ENCODE assay signal across 5 cellular contexts in the genomic region with DNA sequence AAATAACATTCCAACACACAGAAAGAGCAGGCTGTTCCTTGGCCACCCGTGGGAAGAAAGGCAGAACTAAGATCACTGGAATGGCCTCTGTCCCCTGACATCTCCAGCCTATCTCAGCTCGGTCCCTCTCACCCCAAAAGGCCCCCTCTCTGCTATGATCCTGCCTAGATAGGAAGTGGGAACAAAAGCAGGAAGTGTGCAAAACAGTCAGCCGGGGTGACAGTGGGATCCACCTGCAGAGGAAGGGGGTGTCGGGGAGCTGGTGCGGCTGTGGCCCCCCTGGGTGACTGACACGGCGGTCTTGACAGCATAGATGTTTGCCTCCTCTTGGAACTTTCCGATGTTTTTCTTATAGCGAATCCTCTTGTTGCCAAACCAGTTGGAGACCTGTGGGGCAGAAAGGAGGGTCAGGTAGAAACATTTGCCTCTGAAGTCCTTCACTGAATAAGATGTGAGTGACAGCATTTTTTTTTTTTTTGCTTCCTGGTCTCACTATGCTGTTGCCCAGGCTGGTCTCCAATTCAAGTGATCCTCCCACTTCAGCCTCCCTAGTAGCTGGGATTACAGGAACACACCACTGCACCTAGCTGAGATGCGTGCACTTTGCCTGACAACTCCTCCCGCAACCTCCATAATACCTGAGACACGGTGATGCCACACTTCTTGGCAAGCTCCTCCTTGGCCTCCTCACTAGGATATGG. TPM values are rescaled to one million over a fixed set of nuclear protein-coding genes. Genes with fewer than 3 reads are reported as not detected.
DNase-seq lines count a peak whose midpoint lies in the region; TF ChIP-seq lines count a peak whose summit lies in the region.

No MANE protein-coding gene starts in this region.

- no peak for TF ChIP-seq POLR2A in erythroblast (IDR thresholded peaks at IDR 0.05; ENCODE audit: low read length)

- H3K9ac ChIP-seq in OCI-LY3 (ENCODE audit: low read length) (0 out of 2 replicates have a peak overlapping the region, but pooled peaks have one; percentile 4), colonic mucosa (ENCODE audit: low read depth in 2 of 2, low read length in 2 of 2) (no peak overlapping the region), smooth muscle cell (ENCODE audit: low read depth) (no peak overlapping the region)

- H3K9me3 ChIP-seq in OCI-LY3 (ENCODE audit: insufficient read depth, low read length) (no peaks in the 10 kb centered on the region), colonic mucosa (no peaks in the 10 kb centered on the region), smooth muscle cell (replicated peaks; ENCODE audit: low read depth) (no peaks in the 10 kb centered on the region)

- H3K27me3 ChIP-seq in OCI-LY3 (ENCODE audit: low read depth, low read length) (no peaks in the 10 kb centered on the region), colonic mucosa (no peaks in the 10 kb centered on the region), smooth muscle cell (ENCODE audit: low read depth) (no peaks in the 10 kb centered on the region)

- H3K4me2 ChIP-seq in OCI-LY3 (ENCODE audit: low read length) = peak overlapping the region; percentile 44
- no peak overlapping the region for H3K4me2 ChIP-seq in smooth muscle cell

- 93% methylated on average over 12 of the region's 12 CpGs for WGBS in smooth muscle cell (ENCODE audit: low lambda C conversion rate)

- intact Hi-C loops in colonic mucosa (cut with DNase I) = no loop called here

- H3K79me2 ChIP-seq in OCI-LY3 (ENCODE audit: low read length) (peaks cover 49% of the 10 kb centered on the region), smooth muscle cell (ENCODE audit: low read depth) (peaks cover 17% of the 10 kb centered on the region)

- H3K4me3 ChIP-seq in OCI-LY3 (ENCODE audit: low read length) = peak overlapping the region; percentile 18; the same call in 1 of the 2 replicates
- no peak overlapping the region for H3K4me3 ChIP-seq in colonic mucosa
- no peak overlapping the region for H3K4me3 ChIP-seq in smooth muscle cell

- H3K27ac ChIP-seq in OCI-LY3 (ENCODE audit: low read length) (peak overlapping the region; percentile 76), colonic mucosa (peak overlapping the region; percentile 22), smooth muscle cell (ENCODE audit: low read depth) (peak overlapping the region; percentile 82)

- DNase-seq in colonic mucosa (no peak), smooth muscle cell (lab: John Stamatoyannopoulos, UW; ENCODE audit: unreplicated experiment) (no peak), DMS114 treated with DMSO at 0.1 percent for 48 hours (lab: John Stamatoyannopoulos, UW; ENCODE audit: unreplicated experiment) (no peak), erythroblast (lab: John Stamatoyannopoulos, UW) (no peak)

- peaks cover 39% of the 10 kb centered on the region for H3K4me1 ChIP-seq in OCI-LY3 (ENCODE audit: low read length)
- H3K4me1 ChIP-seq in colonic mucosa = no peaks in the 10 kb centered on the region
- peaks cover 30% of the 10 kb centered on the region for H3K4me1 ChIP-seq in smooth muscle cell (ENCODE audit: low read depth)

- TF ChIP-seq CTCF in OCI-LY3 (IDR thresholded peaks at IDR 0.05; ENCODE audit: low read depth, low read length) (no peak), colonic mucosa (IDR thresholded peaks at IDR 0.05) (no peak), smooth muscle cell (IDR thresholded peaks at IDR 0.05; ENCODE audit: borderline replicate concordance, insufficient read depth, poor library complexity, severe bottlenecking) (no peak)

- peaks cover 19% of the 10 kb centered on the region for H3F3A ChIP-seq in smooth muscle cell (ENCODE audit: low read depth)

- H4K20me1 ChIP-seq in OCI-LY3 (ENCODE audit: insufficient read depth, low read length) = no peaks in the 10 kb centered on the region
- H4K20me1 ChIP-seq in smooth muscle cell (ENCODE audit: low read depth) = no peaks in the 10 kb centered on the region

- H3K36me3 ChIP-seq in OCI-LY3 (replicated peaks; ENCODE audit: low read depth, low read length) (peaks cover 31% of the 10 kb centered on the region), colonic mucosa (no peaks in the 10 kb centered on the region), smooth muscle cell (ENCODE audit: low read depth) (no peaks in the 10 kb centered on the region)

- no peak overlapping the region for H2AFZ ChIP-seq in OCI-LY3 (ENCODE audit: low read depth, low read length)
- H2AFZ ChIP-seq in smooth muscle cell (ENCODE audit: low read depth) = no peak overlapping the region

RNA-seq across cellular contexts. Expression of gene PBX2, which starts 2.8 kb away (rescaled TPM):
- total RNA-seq in colonic mucosa = 10 to 100 TPM; 47.5 TPM
- total RNA-seq in smooth muscle cell = 33.2 and 43.6 TPM in 2 replicates
- polyA plus RNA-seq in smooth muscle cell = 11.6 and 14.0 TPM in 2 replicates

RNA-seq across cellular contexts. Expression of gene AGER, which starts 3.1 kb away (rescaled TPM):
- 10 to 100 TPM in 1 of 2 donors, 1 to 10 TPM in 1; 4.1 to 10.1 TPM for total RNA-seq in colonic mucosa
- total RNA-seq in smooth muscle cell = 0.81 and 2.6 TPM in 2 replicates
- 2.5 and 6.4 TPM in 2 replicates for polyA plus RNA-seq in smooth muscle cell

RNA-seq across cellular contexts. Expression of gene GPSM3, which starts 5.3 kb away (rescaled TPM):
- total RNA-seq in colonic mucosa (1 to 10 TPM; 6.7 to 8.6 TPM), smooth muscle cell (4.8 and 5.3 TPM in 2 replicates)
- polyA plus RNA-seq in smooth muscle cell = 14.2 and 15.6 TPM in 2 replicates

RNA-seq across cellular contexts. Expression of gene RNF5, which starts 9.0 kb away (rescaled TPM):
- total RNA-seq in colonic mucosa = 10 to 100 TPM; 75.8 to 87.4 TPM
- 49.3 and 58.1 TPM in 2 replicates for total RNA-seq in smooth muscle cell
- polyA plus RNA-seq in smooth muscle cell = 74.0 and 75.9 TPM in 2 replicates

RNA-seq across cellular contexts. Expression of gene AGPAT1, which starts 11.3 kb away (rescaled TPM):
- 10 to 100 TPM; 44.1 to 54.5 TPM for total RNA-seq in colonic mucosa
- 60.5 and 71.1 TPM in 2 replicates for total RNA-seq in smooth muscle cell
- polyA plus RNA-seq in smooth muscle cell = 51.8 and 52.4 TPM in 2 replicates

Comparison
In these comparisons a context has a peak if more than half of its experiments do, and no peak if none do; other contexts are left out.
1. H3K27ac ChIP-seq: peak in every context shown above with its lines; median percentile 82 in smooth muscle cell; 76 in OCI-LY3; 22 in colonic mucosa.